In genomic region chr7:107386543-107386900, GRCh38 we compare ENCODE assay signal across 22 cellular contexts.
A peak's percentile ranks its signal among the peaks of the same experiment; 100 is the strongest.
DNase-seq lines count a peak whose midpoint lies in the region; ATAC-seq and TF ChIP-seq lines count a peak whose summit lies in the region.
"Had no signal": no experiment of that assay in that cellular context is flagged by ENCODE, and none has a peak within 500 bp of the region (broad histone marks: within the 10 kb centered on the region; RNA-seq: fewer than 3 reads in every experiment).

No MANE protein-coding gene starts in this region.

- TF ChIP-seq POLR2A in transverse colon (IDR thresholded peaks at IDR 0.05) (no peak), thyroid gland (IDR thresholded peaks at IDR 0.05) (no peak)

- H3K27me3 ChIP-seq in GM23338 (ENCODE audit: insufficient read depth) (no peaks in the 10 kb centered on the region), Panc1 (ENCODE audit: control insufficient read depth, insufficient read depth, low read length) (no peaks in the 10 kb centered on the region), skeletal muscle satellite cell (ENCODE audit: control insufficient read depth, insufficient read depth, low read length) (no peaks in the 10 kb centered on the region), transverse colon (no peaks in the 10 kb centered on the region), thyroid gland (no peaks in the 10 kb centered on the region)
- H3K27me3 ChIP-seq: breast epithelium, heart left ventricle, stomach had no signal

- no peaks in the 10 kb centered on the region for H3K9me2 ChIP-seq in GM23338 (ENCODE audit: insufficient read depth)

- no peaks in the 10 kb centered on the region for H3F3A ChIP-seq in GM23338 (replicated peaks; ENCODE audit: low read depth)

- TF ChIP-seq CTCF in GM23338 (conservative IDR thresholded peaks at IDR 0.05; ENCODE audit: low read depth in 2 of 2) (no peak), Panc1 (IDR thresholded peaks at IDR 0.05) (no peak), transverse colon (IDR thresholded peaks at IDR 0.05) (no peak), thyroid gland (IDR thresholded peaks at IDR 0.05) (no peak)

- H3K9me3 ChIP-seq in Panc1 (ENCODE audit: control insufficient read depth, insufficient read depth, low read depth, low read length) (no peaks in the 10 kb centered on the region), skeletal muscle satellite cell (replicated peaks; ENCODE audit: low read length) (no peaks in the 10 kb centered on the region), transverse colon (no peaks in the 10 kb centered on the region), thyroid gland (no peaks in the 10 kb centered on the region)
- H3K9me3 ChIP-seq: breast epithelium, heart left ventricle, mucosa of descending colon, stomach had no signal

- H3K9ac ChIP-seq in skeletal muscle satellite cell (ENCODE audit: low read depth, low read length), result no peak overlapping the region

- no TSS peak for BruUV-seq in Panc1 (replicated peaks; lab: Mats Ljungman, UMichigan)

- peaks cover 47% of the 10 kb centered on the region for H3K4me1 Mint-ChIP-seq in GM23338
- H3K4me1 Mint-ChIP-seq: CD14-positive monocyte had no signal

- H3K36me3 ChIP-seq in GM23338 (ENCODE audit: insufficient read depth), result no peaks in the 10 kb centered on the region
- H3K36me3 ChIP-seq in Panc1 (ENCODE audit: control insufficient read depth, insufficient read depth, low read length), result no peaks in the 10 kb centered on the region
- no peaks in the 10 kb centered on the region for H3K36me3 ChIP-seq in skeletal muscle satellite cell (ENCODE audit: insufficient read depth, low read length)
- no peaks in the 10 kb centered on the region for H3K36me3 ChIP-seq in transverse colon
- H3K36me3 ChIP-seq in thyroid gland, result no peaks in the 10 kb centered on the region
- H3K36me3 ChIP-seq: breast epithelium, stomach had no signal

- ATAC-seq in GM23338 (no peak), Panc1 (no peak)
- ATAC-seq: mucosa of descending colon had no signal

- H3K36me3 Mint-ChIP-seq in GM23338 (ENCODE audit: low read depth), result peaks cover 13% of the 10 kb centered on the region

- H3K4me1 ChIP-seq in GM23338 (ENCODE audit: insufficient read depth) (peaks cover 26% of the 10 kb centered on the region), Panc1 (ENCODE audit: control insufficient read depth, insufficient read depth, low read length) (peaks cover 9% of the 10 kb centered on the region; the same call in 1 of the 2 replicates), skeletal muscle satellite cell (ENCODE audit: control insufficient read depth, insufficient read depth, low read length) (peaks cover 20% of the 10 kb centered on the region), transverse colon (no peaks in the 10 kb centered on the region), thyroid gland (peaks cover 0 to 8% of the 10 kb centered on the region in 2 donors)
- H3K4me1 ChIP-seq: breast epithelium had no signal

- peaks cover 10% of the 10 kb centered on the region for H3K27me3 Mint-ChIP-seq in GM23338 (ENCODE audit: insufficient read depth, low read depth, poor library complexity)
- H3K27me3 Mint-ChIP-seq: activated naive CD8-positive, alpha-beta T cell had no signal

- H3K4me2 ChIP-seq in GM23338, result peak overlapping the region; percentile 42; the same call in 1 of the 2 replicates
- peak overlapping the region; percentile 59 for H3K4me2 ChIP-seq in skeletal muscle satellite cell (ENCODE audit: low read length)

- no peak overlapping the region for H3K27ac ChIP-seq in GM23338 (ENCODE audit: low read depth)
- H3K27ac ChIP-seq in Panc1 (ENCODE audit: low read length), result peak overlapping the region; percentile 51; the same call in 1 of the 2 replicates
- H3K27ac ChIP-seq in transverse colon, result no peak overlapping the region
- no peak overlapping the region for H3K27ac ChIP-seq in thyroid gland
- H3K27ac ChIP-seq: breast epithelium, SK-N-MC, VCaP had no signal

- intact Hi-C loops in Panc1 (cut with micrococcal nuclease; ENCODE audit: unreplicated experiment) (no loop called here), posterior cingulate gyrus (cut with DNase I) (no loop called here), transverse colon (cut with DNase I; ENCODE audit: low total_unique reads) (no loop called here), thyroid gland (cut with DNase I) (no loop called here)

- no peaks in the 10 kb centered on the region for H3K79me2 ChIP-seq in GM23338 (replicated peaks; ENCODE audit: insufficient read depth)

- no peak overlapping the region for H3K4me3 ChIP-seq in GM23338
- no peak overlapping the region for H3K4me3 ChIP-seq in Panc1 (ENCODE audit: low read depth in 2 of 2, low read length in 2 of 2)
- no peak overlapping the region for H3K4me3 ChIP-seq in skeletal muscle satellite cell (ENCODE audit: low read length)
- no peak overlapping the region for H3K4me3 ChIP-seq in transverse colon
- no peak overlapping the region for H3K4me3 ChIP-seq in thyroid gland (replicated peaks in 1 of 3)
- H3K4me3 ChIP-seq: breast epithelium, heart left ventricle, mucosa of descending colon, SK-N-MC, stomach had no signal

- no peak overlapping the region for H2AFZ ChIP-seq in GM23338

- CTCF ChIA-PET in Panc1 (lab: Charles Lee), result no interaction called here

- H3K27ac Mint-ChIP-seq in GM23338, result no peak overlapping the region
- H3K27ac Mint-ChIP-seq: activated naive CD8-positive, alpha-beta T cell; activated T-helper 2 cell treated with anti-CD3 and anti-CD28 coated beads, Interferon-gamma antibody, Interleukin-2, Interleukin-4, amounts not matched to agents 10 μg/mL and 5 μg/mL and 100 μg/mL, durations not matched to agents 14 hours and 24 hours and 36 hours had no signal

- POLR2A ChIA-PET in Panc1 (lab: Charles Lee), result no interaction called here

- in situ Hi-C loops in Panc1 (cut with HindIII; ENCODE audit: low pct_unique_long_range_greater_than_20kb, low sequenced_read_pairs) (no loop called here), transverse colon (cut with MboI; ENCODE audit: low pct_ligation_motif_present in 1 of 4, low pct_unique_long_range_greater_than_20kb in 1 of 4, low sequenced_read_pairs in 3 of 4) (no loop called here)

- WGBS in transverse colon (ENCODE audit: low coverage in 1 of 2), 2 donors, result 69 to 73% methylated on average over 3 of the region's 3 CpGs
- WGBS in thyroid gland, 2 donors, result 89 to 95% methylated on average over 3 of the region's 3 CpGs

- DNase-seq in GM23338 (ENCODE audit: low spot score) (no peak), Panc1 (ENCODE audit: low read depth, low spot score) (no peak), fibroblast of peridontal ligament (ENCODE audit: extremely low read depth) (peak; percentile 70), posterior cingulate gyrus (no peak), transverse colon (no peak), thyroid gland (no peak)
- DNase-seq: activated CD4-positive, alpha-beta T cell treated with anti-CD3 and anti-CD28 coated beads, Interleukin-2, amount 50 U/mL, for 1 hour; cortex of kidney; MM.1S; NCI-H1436; NCI-H510A; stimulated activated CD4-positive, alpha-beta T cell treated with anti-CD3 and anti-CD28 coated beads, Interleukin-4, amount 100 ng/mL, for 1 hour; stomach had no signal

- H3K4me3 Mint-ChIP-seq in GM23338, result no peak overlapping the region
- H3K4me3 Mint-ChIP-seq: activated naive CD8-positive, alpha-beta T cell; CD14-positive monocyte had no signal

- TF ChIP-seq EP300 in transverse colon (IDR thresholded peaks at IDR 0.05; ENCODE audit: low read depth), result no peak

- no peaks in the 10 kb centered on the region for H4K20me1 ChIP-seq in GM23338 (replicated peaks; ENCODE audit: insufficient read depth)

- H3K9me3 Mint-ChIP-seq in GM23338, result peaks cover 14% of the 10 kb centered on the region
- H3K9me3 Mint-ChIP-seq: activated T-helper 2 cell treated with anti-CD3 and anti-CD28 coated beads, Interferon-gamma antibody, Interleukin-2, Interleukin-4, amounts not matched to agents 10 μg/mL and 5 μg/mL and 100 μg/mL, durations not matched to agents 14 hours and 24 hours and 36 hours had no signal

TF ChIP-seq in GM23338, 12 proteins besides CTCF, POLR2A, EP300 and RAD21 (continues in another document):
- TF ChIP-seq JUNB (IDR thresholded peaks at IDR 0.05; ENCODE audit: unreplicated experiment), result no peak
- TF ChIP-seq EZH2 (IDR thresholded peaks at IDR 0.05; ENCODE audit: low read depth, unreplicated experiment), result no peak
- no peak for TF ChIP-seq EZH2phosphoT487 (IDR thresholded peaks at IDR 0.05; ENCODE audit: unreplicated experiment)
- no peak for TF ChIP-seq REST (IDR thresholded peaks at IDR 0.05; ENCODE audit: unreplicated experiment)
- TF ChIP-seq ZNF331 (CRISPR knock-in tag; IDR thresholded peaks at IDR 0.05; ENCODE audit: low read depth), result no peak
- no peak for TF ChIP-seq POLR2AphosphoS5 (IDR thresholded peaks at IDR 0.05; ENCODE audit: low read depth)
